In genomic region chr14:37234222-37234621, GRCh38 we compare ENCODE assay signal across 8 cellular contexts. TPM values are rescaled to one million over a fixed set of nuclear protein-coding genes. Genes with fewer than 3 reads are reported as not detected.
"Had no signal": no experiment of that assay in that cellular context is flagged by ENCODE, and none has a peak within 500 bp of the region (broad histone marks: within the 10 kb centered on the region; RNA-seq: fewer than 3 reads in every experiment).

No MANE protein-coding gene starts in this region.

- DNase-seq: GDM1, GF-D8 had no signal

- ATAC-seq: GM12878 had no signal

- FAIRE-seq: G401.6, GM12878, GM12891, GM12892, GM18507, GM19239 had no signal

- H3K4me3 ChIP-seq: GM12878 had no signal

RNA-seq across cellular contexts. Expression of gene MIPOL1, which starts 36.5 kb away (rescaled TPM):
- total RNA-seq: GM12878 had no signal
